22 cellular contexts compared by ENCODE assay signal in the genomic region with DNA sequence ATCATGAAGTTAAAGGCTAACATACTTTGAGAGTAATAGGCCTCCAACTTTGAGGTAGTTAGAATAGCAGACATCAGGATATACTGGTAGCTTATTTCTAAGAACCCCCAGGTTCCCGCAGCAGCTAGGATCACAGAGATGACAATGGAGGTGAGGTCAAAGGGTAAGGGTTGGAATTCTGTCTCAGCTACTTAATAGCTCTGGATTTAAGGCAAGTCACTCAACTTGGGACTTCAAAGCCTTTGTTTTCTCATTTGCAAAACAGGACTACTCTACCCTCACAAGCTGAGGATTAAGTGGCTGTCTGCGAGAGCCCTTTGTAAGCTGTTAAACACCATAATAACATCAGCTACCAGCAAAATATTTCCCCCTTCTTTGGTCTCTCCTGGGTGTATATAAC.
DNase-seq lines count a peak whose midpoint lies in the region; TF ChIP-seq lines count a peak whose summit lies in the region.
"Had no signal": no experiment of that assay in that cellular context is flagged by ENCODE, and none has a peak within 500 bp of the region (broad histone marks: within the 10 kb centered on the region; RNA-seq: fewer than 3 reads in every experiment).

No MANE protein-coding gene starts in this region.

- no TSS peak for BruUV-seq in Caco-2 (replicated peaks; lab: Mats Ljungman, UMichigan)

- H3K27me3 Mint-ChIP-seq in Caco-2 (ENCODE audit: insufficient read depth, unreplicated experiment) (peaks cover 11% of the 10 kb centered on the region), neural progenitor cell (ENCODE audit: insufficient read depth, low read depth) (peaks cover 5% of the 10 kb centered on the region)

- H3F3A ChIP-seq in neural progenitor cell (ENCODE audit: low read depth), result peaks cover 11% of the 10 kb centered on the region

- H3K27ac ChIP-seq in HUES48 (ENCODE audit: low read depth, low read length), result peak overlapping the region; percentile 67
- peak overlapping the region; percentile 77 for H3K27ac ChIP-seq in epithelial cell of prostate
- no peak overlapping the region for H3K27ac ChIP-seq in neural progenitor cell
- H3K27ac ChIP-seq: left lung, SK-N-MC, suprapubic skin, uterus had no signal

- H3K27ac Mint-ChIP-seq in Caco-2 (ENCODE audit: unreplicated experiment) (no peak overlapping the region), neural progenitor cell (peak overlapping the region; percentile 93)
- H3K27ac Mint-ChIP-seq: stimulated activated effector memory CD8-positive, alpha-beta T cell treated with anti-CD3 and anti-CD28 coated beads, Interleukin-12 subunit alpha, Interleukin-12 subunit beta, amount 100 ng/mL, for 72 hours; T-helper 1 cell treated with Interleukin-12 subunit alpha and Interleukin-12 subunit beta and Interleukin-4 antibody, amounts not matched to agents 30 μg/mL and 1 μg/mL, for 36 hours had no signal

- peaks cover 6% of the 10 kb centered on the region for H3K9me3 Mint-ChIP-seq in Caco-2 (ENCODE audit: unreplicated experiment)
- peaks cover 31% of the 10 kb centered on the region for H3K9me3 Mint-ChIP-seq in neural progenitor cell

- H4K20me1 ChIP-seq in neural progenitor cell (ENCODE audit: low read depth), result peaks cover 8% of the 10 kb centered on the region

- peak; percentile 48 for DNase-seq in Caco-2
- no peak for DNase-seq in epithelial cell of prostate (ENCODE audit: low read depth, low spot score)
- DNase-seq in neural progenitor cell (ENCODE audit: low spot score), result peak; percentile 78
- DNase-seq in ecto neural progenitor cell (ENCODE audit: low spot score), result no peak
- no peak for DNase-seq in LoVo (ENCODE audit: low spot score)
- no peak for DNase-seq in middle frontal gyrus (ENCODE audit: extremely low spot score, low spot score)
- no peak for DNase-seq in stimulated activated naive CD4-positive, alpha-beta T cell treated with Interleukin-2 at 50 U/mL for 16 hours (lab: John Stamatoyannopoulos, UW)
- DNase-seq: activated gamma-delta T cell; DND-41; effector CD8-positive, alpha-beta T cell; foreskin melanocyte; KG1; left lung; NCI-H1436 treated with DMSO at 0.1 percent for 48 hours; NCI-H510A treated with DMSO at 0.1 percent for 48 hours; RPMI8226; uterus had no signal

- H3K4me1 ChIP-seq in Caco-2 (no peaks in the 10 kb centered on the region; the same call in 1 of the 2 replicates), HUES48 (ENCODE audit: control insufficient read depth, insufficient read depth, low read length) (peaks cover 8% of the 10 kb centered on the region), neural progenitor cell (peaks cover 10% of the 10 kb centered on the region)
- H3K4me1 ChIP-seq: left lung, suprapubic skin, uterus had no signal

- H3K4me3 ChIP-seq in Caco-2 (ENCODE audit: low read depth, low read length) (no peak overlapping the region), HUES48 (ENCODE audit: low read depth, low read length) (no peak overlapping the region), neural progenitor cell (no peak overlapping the region)
- H3K4me3 ChIP-seq: left lung, SK-N-MC, suprapubic skin, uterus had no signal

- H3K27me3 ChIP-seq in Caco-2 (replicated peaks; ENCODE audit: control insufficient read depth, insufficient read depth, low read length), result no peaks in the 10 kb centered on the region
- H3K27me3 ChIP-seq in HUES48 (ENCODE audit: control insufficient read depth, insufficient read depth, low read length), result no peaks in the 10 kb centered on the region
- peaks cover 26% of the 10 kb centered on the region for H3K27me3 ChIP-seq in neural progenitor cell
- H3K27me3 ChIP-seq: left lung, suprapubic skin, uterus had no signal

- no peaks in the 10 kb centered on the region for H3K9me3 ChIP-seq in Caco-2
- H3K9me3 ChIP-seq in HUES48 (ENCODE audit: control insufficient read depth, insufficient read depth, low read length), result no peaks in the 10 kb centered on the region
- no peaks in the 10 kb centered on the region for H3K9me3 ChIP-seq in neural progenitor cell (ENCODE audit: low read depth)
- H3K9me3 ChIP-seq: suprapubic skin, uterus had no signal

- H3K4me3 Mint-ChIP-seq in Caco-2 (ENCODE audit: unreplicated experiment), result no peak overlapping the region
- H3K4me3 Mint-ChIP-seq in neural progenitor cell, result no peak overlapping the region
- H3K4me3 Mint-ChIP-seq: stimulated activated effector memory CD8-positive, alpha-beta T cell treated with anti-CD3 and anti-CD28 coated beads, Interleukin-12 subunit alpha, Interleukin-12 subunit beta, amount 100 ng/mL, for 72 hours; T-helper 1 cell treated with Interleukin-12 subunit alpha and Interleukin-12 subunit beta and Interleukin-4 antibody, amounts not matched to agents 30 μg/mL and 1 μg/mL, for 36 hours had no signal

- CTCF ChIA-PET in Caco-2 (lab: Charles Lee), result interaction anchor here (0.7 kb wide), 1 partner anchor 28 kb away, joined by 3 read pairs; no protein-coding TSS in a partner anchor

- no peak overlapping the region for H2AFZ ChIP-seq in neural progenitor cell (replicated peaks)

- H3K4me2 ChIP-seq in neural progenitor cell, result peak overlapping the region; percentile 21

- H3K79me2 ChIP-seq in neural progenitor cell (ENCODE audit: low read depth), result no peaks in the 10 kb centered on the region

- H3K4me1 Mint-ChIP-seq in Caco-2 (ENCODE audit: low read depth, unreplicated experiment), result no peaks in the 10 kb centered on the region
- H3K4me1 Mint-ChIP-seq in neural progenitor cell, result peaks cover 31% of the 10 kb centered on the region
- H3K4me1 Mint-ChIP-seq: stimulated activated effector memory CD8-positive, alpha-beta T cell treated with anti-CD3 and anti-CD28 coated beads, Interleukin-12 subunit alpha, Interleukin-12 subunit beta, amount 100 ng/mL, for 72 hours had no signal

- H3K36me3 ChIP-seq in Caco-2 (ENCODE audit: control insufficient read depth, insufficient read depth, low read length), result no peaks in the 10 kb centered on the region
- H3K36me3 ChIP-seq in HUES48 (ENCODE audit: control insufficient read depth, insufficient read depth, low read length), result peaks cover 35% of the 10 kb centered on the region
- no peaks in the 10 kb centered on the region for H3K36me3 ChIP-seq in neural progenitor cell
- H3K36me3 ChIP-seq: left lung, uterus had no signal

- POLR2A ChIA-PET in Caco-2 (lab: Charles Lee), result interaction anchor here (0.6 kb wide), 1 partner anchor 11 kb away, joined by 3 read pairs; no protein-coding TSS in a partner anchor

- H3K9ac ChIP-seq in HUES48 (ENCODE audit: low read depth, low read length) (no peak overlapping the region), neural progenitor cell (no peak overlapping the region)

- H3K36me3 Mint-ChIP-seq in Caco-2 (ENCODE audit: insufficient read depth, unreplicated experiment) (no peaks in the 10 kb centered on the region), neural progenitor cell (peaks cover 39% of the 10 kb centered on the region)
- H3K36me3 Mint-ChIP-seq: stimulated activated effector memory CD8-positive, alpha-beta T cell treated with anti-CD3 and anti-CD28 coated beads, Interleukin-12 subunit alpha, Interleukin-12 subunit beta, amount 100 ng/mL, for 72 hours had no signal

- intact Hi-C loops in Caco-2 (cut with micrococcal nuclease; ENCODE audit: unreplicated experiment), result loop anchor here (10.0 kb wide), 1 partner anchor 254 kb away; no protein-coding TSS in a partner anchor

- TF ChIP-seq CTCF in Caco-2 (IDR thresholded peaks at IDR 0.05; ENCODE audit: insufficient read depth in 1 of 2, low read depth in 1 of 2, low read length in 1 of 2, severe bottlenecking in 1 of 2, unreplicated experiment in 1 of 2) (no peak), neural progenitor cell (IDR thresholded peaks at IDR 0.05) (no peak)

Comparison
In these comparisons a context has a peak if more than half of its experiments do, and no peak if none do; other contexts are left out.
1. DNase-seq: peak in Caco-2 (2 of 2) and neural progenitor cell (single experiment); none in epithelial cell of prostate (single experiment), ecto neural progenitor cell (single experiment), LoVo (single experiment), middle frontal gyrus (single experiment) and stimulated activated naive CD4-positive, alpha-beta T cell treated with Interleukin-2 at 50 U/mL for 16 hours (single experiment).